12 cellular contexts compared by ENCODE assay signal in genomic region chr19:54593931-54594626, GRCh38. TPM values are rescaled to one million over a fixed set of nuclear protein-coding genes. Genes with fewer than 3 reads are reported as not detected.
"Had no signal": no experiment of that assay in that cellular context is flagged by ENCODE, and none has a peak within 500 bp of the region (broad histone marks: within the 10 kb centered on the region; RNA-seq: fewer than 3 reads in every experiment).

No MANE protein-coding gene starts in this region.

RNA-seq across cellular contexts. Expression of gene LILRA1, which starts 0.6 kb away (rescaled TPM):
- total RNA-seq: activated CD4-positive, alpha-beta T cell treated with anti-CD3 and anti-CD28 coated beads for 36 hours; activated naive CD4-positive, alpha-beta T cell treated with anti-CD3 and anti-CD28 coated beads, Interleukin-2, amount 50 U/mL, for 72 hours; activated T-helper 17 cell treated with anti-CD3 and anti-CD28 coated beads, Interleukin-2, amount 50 U/mL, for 72 hours; ascending aorta; dermis blood vessel endothelial cell; fibroblast of lung; skeletal muscle tissue; stomach; T-helper 1 cell treated with Interleukin-12 subunit alpha and Interleukin-12 subunit beta and Interleukin-4 antibody, amounts not matched to agents 30 ng/mL and 1 ng/mL, for 36 hours; WTC11 had no signal
- polyA plus RNA-seq: fibroblast of lung, keratinocyte had no signal

RNA-seq across cellular contexts. Expression of gene LILRA2, which starts 20.5 kb away (rescaled TPM):
- total RNA-seq: activated CD4-positive, alpha-beta T cell treated with anti-CD3 and anti-CD28 coated beads for 36 hours; activated naive CD4-positive, alpha-beta T cell treated with anti-CD3 and anti-CD28 coated beads, Interleukin-2, amount 50 U/mL, for 72 hours; activated T-helper 17 cell treated with anti-CD3 and anti-CD28 coated beads, Interleukin-2, amount 50 U/mL, for 72 hours; ascending aorta; dermis blood vessel endothelial cell; fibroblast of lung; temporal lobe; WTC11 had no signal
- polyA plus RNA-seq: fibroblast of lung, keratinocyte had no signal

RNA-seq across cellular contexts. Expression of gene LILRB1, which starts 36.2 kb away (rescaled TPM):
- total RNA-seq: activated CD4-positive, alpha-beta T cell treated with anti-CD3 and anti-CD28 coated beads for 36 hours; dermis blood vessel endothelial cell; fibroblast of lung; T-helper 1 cell treated with Interleukin-12 subunit alpha and Interleukin-12 subunit beta and Interleukin-4 antibody, amounts not matched to agents 30 ng/mL and 1 ng/mL, for 36 hours; WTC11 had no signal
- polyA plus RNA-seq: fibroblast of lung, keratinocyte had no signal
